Comparison of ENCODE assay signal across 7 cellular contexts in the genomic region with DNA sequence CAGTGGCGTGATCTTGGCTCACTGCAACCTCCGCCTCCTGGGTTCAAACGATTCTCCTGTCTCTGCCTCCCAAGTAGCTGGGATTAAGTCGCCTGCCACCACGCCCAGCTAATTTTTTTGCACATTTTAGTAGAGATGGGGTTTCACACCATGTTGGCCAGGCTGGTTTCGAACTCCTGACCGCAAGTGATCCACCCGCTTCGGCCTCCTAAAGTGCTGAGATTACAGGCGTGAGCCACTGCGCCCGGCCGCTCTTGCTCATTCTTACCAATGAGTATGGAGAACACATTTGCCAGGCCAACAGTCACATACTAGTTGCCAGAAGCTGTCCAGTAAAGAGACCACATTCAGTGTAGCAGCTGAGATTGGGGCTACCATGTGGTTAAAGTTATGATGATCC. TPM values are rescaled to one million over a fixed set of nuclear protein-coding genes. Genes with fewer than 3 reads are reported as not detected.
"Had no signal": no experiment of that assay in that cellular context is flagged by ENCODE, and none has a peak within 500 bp of the region (broad histone marks: within the 10 kb centered on the region; RNA-seq: fewer than 3 reads in every experiment).

No MANE protein-coding gene starts in this region.

RNA-seq across cellular contexts. Expression of gene TSACC, which starts 14.2 kb away (rescaled TPM):
- total RNA-seq: GM23248 had no signal

RNA-seq across cellular contexts. Expression of gene RHBG, which starts 16.5 kb away (rescaled TPM):
- total RNA-seq: GM23248, HFFc6 had no signal
- polyA plus RNA-seq: GM23248 had no signal

RNA-seq across cellular contexts. Expression of gene VHLL, which starts 53.4 kb away (rescaled TPM):
- total RNA-seq: GM23248, GM23338, H1, H4, H7, H9, HFFc6 had no signal
- polyA plus RNA-seq: GM23248, GM23338, H1 had no signal
